Comparison of ENCODE assay signal across 9 cellular contexts in genomic region chr3:31077021-31077601, GRCh38.
DNase-seq lines count a peak whose midpoint lies in the region; ATAC-seq lines count a peak whose summit lies in the region.
"Had no signal": no experiment of that assay in that cellular context is flagged by ENCODE, and none has a peak within 500 bp of the region (broad histone marks: within the 10 kb centered on the region; RNA-seq: fewer than 3 reads in every experiment).

No MANE protein-coding gene starts in this region.

- H3K4me1 ChIP-seq in skeletal muscle satellite cell (ENCODE audit: control insufficient read depth, insufficient read depth, low read length), result peaks cover 19% of the 10 kb centered on the region

- no peak overlapping the region for H3K9ac ChIP-seq in skeletal muscle satellite cell (ENCODE audit: low read depth, low read length)

- peak; percentile 96 for DNase-seq in M059J (ENCODE audit: low read depth)
- peak; percentile 90 for DNase-seq in amniotic epithelial cell (ENCODE audit: low read depth)
- DNase-seq in occipital lobe (lab: John Stamatoyannopoulos, UW), result no peak
- no peak for DNase-seq in head of caudate nucleus
- no peak for DNase-seq in NAMALWA (ENCODE audit: low spot score)

- no peaks in the 10 kb centered on the region for H3K36me3 ChIP-seq in skeletal muscle satellite cell (ENCODE audit: insufficient read depth, low read length)
- H3K36me3 ChIP-seq: cardiac muscle cell had no signal

- no peaks in the 10 kb centered on the region for H3K9me3 ChIP-seq in skeletal muscle satellite cell (replicated peaks; ENCODE audit: low read length)

- peak overlapping the region; percentile 24 for H3K4me2 ChIP-seq in skeletal muscle satellite cell (ENCODE audit: low read length)

- H3K27me3 ChIP-seq in skeletal muscle satellite cell (ENCODE audit: control insufficient read depth, insufficient read depth, low read length), result no peaks in the 10 kb centered on the region
- H3K27me3 ChIP-seq: cardiac muscle cell had no signal

- ATAC-seq in GM18870 (IDR thresholded peaks at IDR 0.05; ENCODE audit: unreplicated experiment) (peak; percentile 85), HG03095 (IDR thresholded peaks at IDR 0.05; ENCODE audit: unreplicated experiment) (no peak)

- no peak overlapping the region for H3K4me3 ChIP-seq in skeletal muscle satellite cell (ENCODE audit: low read length)
- H3K4me3 ChIP-seq: cardiac muscle cell had no signal

- intact Hi-C loops in head of caudate nucleus (cut with DNase I), result no loop called here

Comparison
In these comparisons a context has a peak if more than half of its experiments do, and no peak if none do; other contexts are left out.
1. DNase-seq: peak in M059J (single experiment) and amniotic epithelial cell (single experiment); none in occipital lobe (single experiment), head of caudate nucleus (0 of 42) and NAMALWA (single experiment).